In the genomic region with DNA sequence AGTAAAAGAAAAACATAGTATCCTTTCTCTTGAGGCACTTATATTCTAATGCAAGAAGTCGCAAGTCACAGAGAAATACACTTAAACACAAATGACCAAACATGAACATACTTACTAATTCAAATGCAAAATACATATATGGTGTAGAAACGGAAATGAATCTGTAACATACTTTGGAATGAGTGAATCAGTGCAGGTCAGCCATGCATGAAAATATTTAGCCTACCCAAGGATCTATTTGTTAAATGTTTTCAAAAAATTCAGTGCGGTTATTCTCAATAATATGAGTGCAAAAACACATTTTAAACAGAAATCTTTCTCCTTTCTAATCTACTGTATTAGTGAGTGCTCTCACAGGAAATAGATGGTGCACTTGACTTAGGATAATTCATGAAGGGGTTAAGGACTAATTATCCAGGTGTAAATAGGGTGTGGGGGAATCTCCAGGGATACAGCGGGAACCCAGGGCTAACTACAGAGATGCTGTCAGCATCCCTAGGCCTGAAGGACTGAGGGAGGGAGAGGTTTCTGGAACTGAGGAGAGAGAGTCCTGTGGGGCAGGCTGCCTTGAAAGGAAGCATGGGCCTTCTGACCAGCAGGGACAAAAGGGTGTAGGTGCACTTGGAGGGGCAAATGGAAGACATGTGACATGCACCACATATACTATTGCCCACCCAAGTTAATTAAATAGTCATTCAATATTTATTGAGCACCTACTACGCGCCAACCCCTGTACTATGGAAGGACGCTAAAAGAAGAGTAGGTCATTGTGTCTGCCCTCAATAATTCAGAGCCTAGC, we compare ENCODE assay signal across 1 cellular context.
TF ChIP-seq lines count a peak whose summit lies in the region.

No MANE protein-coding gene starts in this region.

TF ChIP-seq in GM23338, 12 proteins besides CTCF, POLR2A, EP300 and RAD21 (continued from another document):
- TF ChIP-seq, protein P1, sequence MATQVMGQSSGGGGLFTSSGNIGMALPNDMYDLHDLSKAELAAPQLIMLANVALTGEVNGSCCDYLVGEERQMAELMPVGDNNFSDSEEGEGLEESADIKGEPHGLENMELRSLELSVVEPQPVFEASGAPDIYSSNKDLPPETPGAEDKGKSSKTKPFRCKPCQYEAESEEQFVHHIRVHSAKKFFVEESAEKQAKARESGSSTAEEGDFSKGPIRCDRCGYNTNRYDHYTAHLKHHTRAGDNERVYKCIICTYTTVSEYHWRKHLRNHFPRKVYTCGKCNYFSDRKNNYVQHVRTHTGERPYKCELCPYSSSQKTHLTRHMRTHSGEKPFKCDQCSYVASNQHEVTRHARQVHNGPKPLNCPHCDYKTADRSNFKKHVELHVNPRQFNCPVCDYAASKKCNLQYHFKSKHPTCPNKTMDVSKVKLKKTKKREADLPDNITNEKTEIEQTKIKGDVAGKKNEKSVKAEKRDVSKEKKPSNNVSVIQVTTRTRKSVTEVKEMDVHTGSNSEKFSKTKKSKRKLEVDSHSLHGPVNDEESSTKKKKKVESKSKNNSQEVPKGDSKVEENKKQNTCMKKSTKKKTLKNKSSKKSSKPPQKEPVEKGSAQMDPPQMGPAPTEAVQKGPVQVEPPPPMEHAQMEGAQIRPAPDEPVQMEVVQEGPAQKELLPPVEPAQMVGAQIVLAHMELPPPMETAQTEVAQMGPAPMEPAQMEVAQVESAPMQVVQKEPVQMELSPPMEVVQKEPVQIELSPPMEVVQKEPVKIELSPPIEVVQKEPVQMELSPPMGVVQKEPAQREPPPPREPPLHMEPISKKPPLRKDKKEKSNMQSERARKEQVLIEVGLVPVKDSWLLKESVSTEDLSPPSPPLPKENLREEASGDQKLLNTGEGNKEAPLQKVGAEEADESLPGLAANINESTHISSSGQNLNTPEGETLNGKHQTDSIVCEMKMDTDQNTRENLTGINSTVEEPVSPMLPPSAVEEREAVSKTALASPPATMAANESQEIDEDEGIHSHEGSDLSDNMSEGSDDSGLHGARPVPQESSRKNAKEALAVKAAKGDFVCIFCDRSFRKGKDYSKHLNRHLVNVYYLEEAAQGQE (IDR thresholded peaks at IDR 0.05; ENCODE audit: unreplicated experiment): no peak
- TF ChIP-seq ZNF114 (CRISPR knock-in tag; IDR thresholded peaks at IDR 0.05): no peak
- TF ChIP-seq EZH2 (IDR thresholded peaks at IDR 0.05; ENCODE audit: low read depth, unreplicated experiment): no peak
- TF ChIP-seq NANOG (IDR thresholded peaks at IDR 0.05; ENCODE audit: borderline replicate concordance): no peak
- no peak for TF ChIP-seq POLR2AphosphoS5 (IDR thresholded peaks at IDR 0.05; ENCODE audit: low read depth)
